8 cellular contexts compared by ENCODE assay signal in genomic region chr18:20971886-20972267, GRCh38.
DNase-seq lines count a peak whose midpoint lies in the region; ATAC-seq, FAIRE-seq and TF ChIP-seq lines count a peak whose summit lies in the region.

No MANE protein-coding gene starts in this region.

- no peak overlapping the region for H3K23ac ChIP-seq in mesenchymal stem cell (ENCODE audit: low read length in 2 of 2)

- TF ChIP-seq CTCF in GM12864 (IDR thresholded peaks at IDR 0.05; ENCODE audit: low read depth, low read length, missing control alignments) (peak; percentile 56), Loucy (conservative IDR thresholded peaks at IDR 0.05; ENCODE audit: low read length) (peak; percentile 74), K562 (IDR thresholded peaks at IDR 0.05 in 2 of 3, conservative IDR thresholded peaks at IDR 0.05 in 1 of 3; ENCODE audit: insufficient read depth in 2 of 3, low read depth in 1 of 3, low read length in 3 of 3) (peak; percentile 28 to 45 (median 39); a peak in 4 of 6 replicates)

- H3K4me3 ChIP-seq in GM12864 (ENCODE audit: low read depth, low read length) (no peak overlapping the region), Loucy (ENCODE audit: low read length, poor library complexity, severe bottlenecking) (no peak overlapping the region), K562 (no peak overlapping the region), mesenchymal stem cell (ENCODE audit: insufficient read depth in 1 of 2, low read depth in 1 of 2, low read length in 2 of 2) (no peak overlapping the region)

- BruUV-seq in K562 (replicated peaks; lab: Mats Ljungman, UMichigan), result no TSS peak

- H3K27me3 ChIP-seq in Loucy (ENCODE audit: insufficient read depth, low read length, poor library complexity, severe bottlenecking) (no peaks in the 10 kb centered on the region), K562 (ENCODE audit: control insufficient read depth in 2 of 2, insufficient read depth in 2 of 2, low read length in 2 of 2) (no peaks in the 10 kb centered on the region), mesenchymal stem cell (ENCODE audit: control insufficient read depth in 1 of 2, insufficient read depth in 1 of 2, low read length in 2 of 2) (no peaks in the 10 kb centered on the region)

- TF ChIP-seq POLR2A in K562 (conservative IDR thresholded peaks at IDR 0.05), result no peak

- no peak for TF ChIP-seq EP300 in K562 (IDR thresholded peaks at IDR 0.05; ENCODE audit: low read length)

- no peak overlapping the region for H2BK15ac ChIP-seq in mesenchymal stem cell (ENCODE audit: low read depth, poor library complexity, severe bottlenecking)

- peak in 1 of 2 experiments; percentile 11; a peak in 1 of 4 replicates for TF ChIP-seq RAD21 in K562 (CRISPR knock-in tag; conservative IDR thresholded peaks at IDR 0.05 in 1 of 2, IDR thresholded peaks at IDR 0.05 in 1 of 2)

- H3K27ac ChIP-seq in K562 (ENCODE audit: extremely low read depth, low read depth, low read length), result no peak overlapping the region
- H3K27ac ChIP-seq in mesenchymal stem cell (ENCODE audit: low read length, poor library complexity, severe bottlenecking), result no peak overlapping the region

- no peak overlapping the region for H2AK5ac ChIP-seq in mesenchymal stem cell (ENCODE audit: low read length, severe bottlenecking)

- no peak overlapping the region for H4K8ac ChIP-seq in mesenchymal stem cell (ENCODE audit: low read length)

- H3K79me1 ChIP-seq in mesenchymal stem cell (replicated peaks; ENCODE audit: low read length, poor library complexity, severe bottlenecking), result peaks cover 6% of the 10 kb centered on the region

- DNase-seq in 8988T (peak; percentile 13), GM12864 (ENCODE audit: low read depth) (no peak), K562 (ENCODE audit: extremely low read depth in 1 of 4, low spot score in 3 of 4) (peak; percentile 15 to 25 (median 22)), mesenchymal stem cell (peak; percentile 55), T1000 (lab: John Stamatoyannopoulos, UW) (no peak), OCI-M2 (lab: John Stamatoyannopoulos, UW; ENCODE audit: unreplicated experiment) (no peak)
- DNase-seq in central memory CD4-positive, alpha-beta T cell, result no peak

- H3K4me2 ChIP-seq in Loucy (ENCODE audit: low read depth, low read length, poor library complexity, severe bottlenecking), result no peak overlapping the region
- no peak overlapping the region for H3K4me2 ChIP-seq in K562 (ENCODE audit: insufficient read depth, low read length)
- H3K4me2 ChIP-seq in mesenchymal stem cell (ENCODE audit: low read length, poor library complexity, severe bottlenecking), result no peak overlapping the region

- no peak overlapping the region for H2BK12ac ChIP-seq in mesenchymal stem cell (ENCODE audit: low read length in 2 of 2)

- no peak overlapping the region for H4K91ac ChIP-seq in mesenchymal stem cell (ENCODE audit: low read length)

- H4K20me1 ChIP-seq in Loucy (ENCODE audit: insufficient read depth, low read length, poor library complexity, severe bottlenecking), result no peaks in the 10 kb centered on the region
- no peaks in the 10 kb centered on the region; the same call in 1 of the 2 replicates for H4K20me1 ChIP-seq in K562 (replicated peaks; ENCODE audit: control insufficient read depth, insufficient read depth, low read length)

- H3K14ac ChIP-seq in mesenchymal stem cell (ENCODE audit: low read length in 2 of 2), result no peak overlapping the region

- H2BK120ac ChIP-seq in mesenchymal stem cell (ENCODE audit: low read depth, low read length), result no peak overlapping the region

- no peak overlapping the region for H2BK5ac ChIP-seq in mesenchymal stem cell (ENCODE audit: low read depth, low read length, poor library complexity, severe bottlenecking)

- H3K36me3 ChIP-seq in Loucy (ENCODE audit: insufficient read depth, low read length) (peaks cover 56% of the 10 kb centered on the region), K562 (ENCODE audit: control insufficient read depth, insufficient read depth, low read length) (peaks cover 10% of the 10 kb centered on the region; the same call in 2 of the 3 replicates), mesenchymal stem cell (ENCODE audit: control insufficient read depth in 1 of 2, insufficient read depth in 2 of 2, low read depth in 1 of 2, low read length in 2 of 2) (peaks cover 8 to 93% of the 10 kb centered on the region in 2 experiments)

- CTCF ChIA-PET in K562 (lab: Yijun Ruan, JAX; ENCODE audit: low intra/inter-chr PET ratio), result no interaction called here

- no peak overlapping the region for H3K18ac ChIP-seq in mesenchymal stem cell (ENCODE audit: low read depth in 1 of 2, low read length in 2 of 2)

- POLR2A ChIA-PET in K562 (lab: Yijun Ruan, JAX), result no interaction called here

- H3K9me3 ChIP-seq in Loucy (ENCODE audit: insufficient read depth, low read depth, low read length) (no peaks in the 10 kb centered on the region), K562 (replicated peaks; ENCODE audit: control insufficient read depth, insufficient read depth, low read depth, low read length) (no peaks in the 10 kb centered on the region), mesenchymal stem cell (ENCODE audit: control insufficient read depth, low read length) (no peaks in the 10 kb centered on the region)

- H3K79me2 ChIP-seq in Loucy (ENCODE audit: insufficient read depth, low read length) (no peaks in the 10 kb centered on the region), K562 (ENCODE audit: control insufficient read depth, insufficient read depth, low read length) (no peaks in the 10 kb centered on the region)

- peak; percentile 80 for ATAC-seq in K562

- no peak for FAIRE-seq in K562 (lab: Jason Lieb, UNC)

- no peak overlapping the region for H3K4ac ChIP-seq in mesenchymal stem cell (ENCODE audit: low read depth in 1 of 2, low read length in 2 of 2)

- H2AFZ ChIP-seq in Loucy (ENCODE audit: low read length), result no peak overlapping the region
- no peak overlapping the region for H2AFZ ChIP-seq in K562 (ENCODE audit: low read depth, low read length)
- no peak overlapping the region for H2AFZ ChIP-seq in mesenchymal stem cell (ENCODE audit: low read depth, low read length)

- no peaks in the 10 kb centered on the region for H3F3A ChIP-seq in Loucy (ENCODE audit: low read depth)

- H3K9ac ChIP-seq in Loucy (ENCODE audit: low read depth, low read length, poor library complexity, severe bottlenecking) (no peak overlapping the region), K562 (ENCODE audit: insufficient read depth in 1 of 2, low read depth in 2 of 2, low read length in 2 of 2) (no peak overlapping the region), mesenchymal stem cell (ENCODE audit: low read length) (no peak overlapping the region)

- intact Hi-C loops in K562 (cut with micrococcal nuclease), result loop anchor here (10.0 kb wide), 2 partner anchors 163 to 213 kb away; no protein-coding TSS in a partner anchor

- no peaks in the 10 kb centered on the region for H3K9me2 ChIP-seq in Loucy (replicated peaks; ENCODE audit: low read depth, low read length)

- H3K4me1 ChIP-seq in Loucy (ENCODE audit: insufficient read depth, low read length, poor library complexity, severe bottlenecking) (no peaks in the 10 kb centered on the region), K562 (replicated peaks in 1 of 2; ENCODE audit: control insufficient read depth in 2 of 2, insufficient read depth in 2 of 2, low read length in 2 of 2) (no peaks in the 10 kb centered on the region), mesenchymal stem cell (ENCODE audit: control insufficient read depth, insufficient read depth, low read depth, low read length) (no peaks in the 10 kb centered on the region)

- H3K9me1 ChIP-seq in K562 (ENCODE audit: control insufficient read depth, insufficient read depth, low read length), result no peaks in the 10 kb centered on the region

- in situ Hi-C loops in K562 (cut with MboI), result no loop called here

TF ChIP-seq in K562, 482 proteins besides CTCF, POLR2A, EP300 and RAD21:
- TF ChIP-seq CLOCK (CRISPR knock-in tag; IDR thresholded peaks at IDR 0.05; ENCODE audit: borderline replicate concordance) (no peak), ZBED1 (IDR thresholded peaks at IDR 0.05) (no peak), MYNN (IDR thresholded peaks at IDR 0.05) (peak; percentile 38; the same call in 1 of the 2 replicates), MYNN (CRISPR knock-in tag; IDR thresholded peaks at IDR 0.05) (no peak)
- TF ChIP-seq, protein P1, sequence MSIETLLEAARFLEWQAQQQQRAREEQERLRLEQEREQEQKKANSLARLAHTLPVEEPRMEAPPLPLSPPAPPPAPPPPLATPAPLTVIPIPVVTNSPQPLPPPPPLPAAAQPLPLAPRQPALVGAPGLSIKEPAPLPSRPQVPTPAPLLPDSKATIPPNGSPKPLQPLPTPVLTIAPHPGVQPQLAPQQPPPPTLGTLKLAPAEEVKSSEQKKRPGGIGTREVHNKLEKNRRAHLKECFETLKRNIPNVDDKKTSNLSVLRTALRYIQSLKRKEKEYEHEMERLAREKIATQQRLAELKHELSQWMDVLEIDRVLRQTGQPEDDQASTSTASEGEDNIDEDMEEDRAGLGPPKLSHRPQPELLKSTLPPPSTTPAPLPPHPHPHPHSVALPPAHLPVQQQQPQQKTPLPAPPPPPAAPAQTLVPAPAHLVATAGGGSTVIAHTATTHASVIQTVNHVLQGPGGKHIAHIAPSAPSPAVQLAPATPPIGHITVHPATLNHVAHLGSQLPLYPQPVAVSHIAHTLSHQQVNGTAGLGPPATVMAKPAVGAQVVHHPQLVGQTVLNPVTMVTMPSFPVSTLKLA (conservative IDR thresholded peaks at IDR 0.05), result no peak

Comparison
In these comparisons a context has a peak if more than half of its experiments do, and no peak if none do; other contexts are left out.
1. DNase-seq: peak in 8988T (single experiment), K562 (4 of 4) and mesenchymal stem cell (single experiment); none in GM12864 (single experiment), central memory CD4-positive, alpha-beta T cell (single experiment), T1000 (single experiment) and OCI-M2 (single experiment).
2. Peak in every context shown above with its lines, with median percentiles within 50 percentile points of each other: CTCF ChIP-seq.